24 cellular contexts compared by ENCODE assay signal in genomic region chr6:41957117-41957516, GRCh38. TPM values are rescaled to one million over a fixed set of nuclear protein-coding genes. Genes with fewer than 3 reads are reported as not detected.
DNase-seq lines count a peak whose midpoint lies in the region; ATAC-seq and TF ChIP-seq lines count a peak whose summit lies in the region.
"Had no signal": no experiment of that assay in that cellular context is flagged by ENCODE, and none has a peak within 500 bp of the region (broad histone marks: within the 10 kb centered on the region; RNA-seq: fewer than 3 reads in every experiment).

No MANE protein-coding gene starts in this region.

- no peak for DNase-seq in activated CD4-positive, alpha-beta T cell treated with anti-CD3 and anti-CD28 coated beads, Interleukin-2, amount 10 ng/mL, durations not matched to agents 24 days and 14 days
- no peak for DNase-seq in activated CD4-positive, alpha-beta T cell treated with anti-CD3 and anti-CD28 coated beads for 4 hours
- peak; percentile 61 for DNase-seq in OCI-M1 (lab: John Stamatoyannopoulos, UW)
- DNase-seq in natural killer cell treated with Interleukin-12 subunit alpha and Interleukin-12 subunit beta and Interleukin-15 and Interleukin-18, amount 100 ng/mL, for 72 hours (ENCODE audit: low spot score), result no peak
- no peak for DNase-seq in NCI-H1092 treated with DMSO at 0.1 percent for 48 hours (lab: John Stamatoyannopoulos, UW)
- DNase-seq in testis, result no peak
- DNase-seq: 8988T; activated CD4-positive, CD25-positive, alpha-beta regulatory T cell; activated gamma-delta T cell; AML-193; Caco-2; central memory CD4-positive, alpha-beta T cell; dermis blood vessel endothelial cell; heart left ventricle; left colon; NCI-H2081; NCI-H446; ovary; stimulated activated CD4-positive, alpha-beta T cell treated with anti-CD3 and anti-CD28 coated beads, Interleukin-4, amount 100 ng/mL, for 24 hours; stomach; transverse colon had no signal

- H3K4me1 ChIP-seq in testis, result no peaks in the 10 kb centered on the region
- H3K4me1 ChIP-seq: Caco-2, stomach, transverse colon had no signal

- no peak overlapping the region for H3K27ac ChIP-seq in testis
- H3K27ac ChIP-seq: heart left ventricle, ovary, stomach, transverse colon had no signal

- peaks cover 10% of the 10 kb centered on the region for H3K9me3 Mint-ChIP-seq in activated CD4-positive, alpha-beta T cell treated with anti-CD3 and anti-CD28 coated beads, Interleukin-2, amount 10 ng/mL, durations not matched to agents 24 days and 14 days
- no peaks in the 10 kb centered on the region for H3K9me3 Mint-ChIP-seq in activated T-helper 17 cell treated with anti-CD3 and anti-CD28 coated beads, Interleukin-2, amount 50 U/mL, for 72 hours
- no peaks in the 10 kb centered on the region for H3K9me3 Mint-ChIP-seq in natural killer cell treated with Interleukin-12 subunit alpha and Interleukin-12 subunit beta and Interleukin-15 and Interleukin-18, amount 100 ng/mL, for 72 hours
- H3K9me3 Mint-ChIP-seq: memory B cell had no signal

- H3K9me3 ChIP-seq in testis, result no peaks in the 10 kb centered on the region
- H3K9me3 ChIP-seq: Caco-2, heart left ventricle, ovary, stomach, transverse colon had no signal

- peaks cover 34% of the 10 kb centered on the region for H3K4me1 Mint-ChIP-seq in activated CD4-positive, alpha-beta T cell treated with anti-CD3 and anti-CD28 coated beads, Interleukin-2, amount 10 ng/mL, durations not matched to agents 24 days and 14 days
- peaks cover 37% of the 10 kb centered on the region for H3K4me1 Mint-ChIP-seq in activated T-helper 17 cell treated with anti-CD3 and anti-CD28 coated beads, Interleukin-2, amount 50 U/mL, for 72 hours
- peaks cover 46 to 76% of the 10 kb centered on the region in 2 donors for H3K4me1 Mint-ChIP-seq in natural killer cell treated with Interleukin-12 subunit alpha and Interleukin-12 subunit beta and Interleukin-15 and Interleukin-18, amount 100 ng/mL, for 72 hours (ENCODE audit: low read depth in 2 of 2)

- no peak overlapping the region for H3K4me3 Mint-ChIP-seq in activated CD4-positive, alpha-beta T cell treated with anti-CD3 and anti-CD28 coated beads, Interleukin-2, amount 10 ng/mL, durations not matched to agents 24 days and 14 days
- H3K4me3 Mint-ChIP-seq in activated T-helper 17 cell treated with anti-CD3 and anti-CD28 coated beads, Interleukin-2, amount 50 U/mL, for 72 hours, result peak overlapping the region; percentile 74
- no peak overlapping the region for H3K4me3 Mint-ChIP-seq in natural killer cell treated with Interleukin-12 subunit alpha and Interleukin-12 subunit beta and Interleukin-15 and Interleukin-18, amount 100 ng/mL, for 72 hours
- H3K4me3 Mint-ChIP-seq: memory B cell had no signal

- no peak for TF ChIP-seq CTCF in testis (IDR thresholded peaks at IDR 0.05)

- intact Hi-C loops in activated CD4-positive, alpha-beta T cell treated with anti-CD3 and anti-CD28 coated beads, Interleukin-2, amount 10 ng/mL, durations not matched to agents 24 days and 14 days (cut with micrococcal nuclease), result no loop called here
- intact Hi-C loops in testis (cut with DNase I; ENCODE audit: low total_unique reads), result no loop called here

- no peaks in the 10 kb centered on the region for H3K36me3 ChIP-seq in testis (ENCODE audit: low read depth, missing control alignments)
- H3K36me3 ChIP-seq: heart left ventricle, ovary, transverse colon had no signal

- 64 to 81% methylated on average over 4 of the region's 4 CpGs for WGBS in testis, 2 donors

- no peak for ATAC-seq in activated T-helper 17 cell treated with anti-CD3 and anti-CD28 coated beads, Interleukin-2, amount 50 U/mL, for 72 hours (replicated peaks)
- ATAC-seq in natural killer cell treated with Interleukin-12 subunit alpha and Interleukin-12 subunit beta and Interleukin-15 and Interleukin-18, amount 100 ng/mL, for 72 hours, result no peak
- ATAC-seq in GM21529 (IDR thresholded peaks at IDR 0.05; ENCODE audit: unreplicated experiment), result no peak
- ATAC-seq: heart left ventricle, left colon had no signal

- H3K36me3 Mint-ChIP-seq in activated CD4-positive, alpha-beta T cell treated with anti-CD3 and anti-CD28 coated beads, Interleukin-2, amount 10 ng/mL, durations not matched to agents 24 days and 14 days (ENCODE audit: low read depth), result peaks cover 30% of the 10 kb centered on the region
- peaks cover 47% of the 10 kb centered on the region for H3K36me3 Mint-ChIP-seq in activated T-helper 17 cell treated with anti-CD3 and anti-CD28 coated beads, Interleukin-2, amount 50 U/mL, for 72 hours (ENCODE audit: low read depth)
- H3K36me3 Mint-ChIP-seq in natural killer cell treated with Interleukin-12 subunit alpha and Interleukin-12 subunit beta and Interleukin-15 and Interleukin-18, amount 100 ng/mL, for 72 hours, result peaks cover 6% of the 10 kb centered on the region

- H3K27me3 Mint-ChIP-seq in activated CD4-positive, alpha-beta T cell treated with anti-CD3 and anti-CD28 coated beads, Interleukin-2, amount 10 ng/mL, durations not matched to agents 24 days and 14 days, result no peaks in the 10 kb centered on the region
- no peaks in the 10 kb centered on the region for H3K27me3 Mint-ChIP-seq in activated T-helper 17 cell treated with anti-CD3 and anti-CD28 coated beads, Interleukin-2, amount 50 U/mL, for 72 hours
- no peaks in the 10 kb centered on the region for H3K27me3 Mint-ChIP-seq in natural killer cell treated with Interleukin-12 subunit alpha and Interleukin-12 subunit beta and Interleukin-15 and Interleukin-18, amount 100 ng/mL, for 72 hours
- H3K27me3 Mint-ChIP-seq: memory B cell had no signal

- H3K27ac Mint-ChIP-seq in activated CD4-positive, alpha-beta T cell treated with anti-CD3 and anti-CD28 coated beads, Interleukin-2, amount 10 ng/mL, durations not matched to agents 24 days and 14 days, result peak overlapping the region; percentile 76
- H3K27ac Mint-ChIP-seq in activated T-helper 17 cell treated with anti-CD3 and anti-CD28 coated beads, Interleukin-2, amount 50 U/mL, for 72 hours, result peak overlapping the region; percentile 85
- H3K27ac Mint-ChIP-seq in natural killer cell treated with Interleukin-12 subunit alpha and Interleukin-12 subunit beta and Interleukin-15 and Interleukin-18, amount 100 ng/mL, for 72 hours, result peak overlapping the region; percentile 90 to 94
- H3K27ac Mint-ChIP-seq: memory B cell had no signal

- H3K27me3 ChIP-seq in testis, result no peaks in the 10 kb centered on the region
- H3K27me3 ChIP-seq: heart left ventricle, ovary, stomach, transverse colon had no signal

- H3K4me3 ChIP-seq in testis, result no peak overlapping the region
- H3K4me3 ChIP-seq: heart left ventricle, ovary, stomach, transverse colon had no signal

- TF ChIP-seq POLR2A in testis (IDR thresholded peaks at IDR 0.05), result no peak

RNA-seq across cellular contexts. Expression of gene CCND3, which starts 15.5 kb away (rescaled TPM):
- total RNA-seq in activated CD4-positive, alpha-beta T cell treated with anti-CD3 and anti-CD28 coated beads, Interleukin-2, amount 10 ng/mL, durations not matched to agents 24 days and 14 days, result 483 and 491 TPM in 2 replicates
- 100 to 1,000 TPM; 297 to 332 TPM for total RNA-seq in activated T-helper 17 cell treated with anti-CD3 and anti-CD28 coated beads, Interleukin-2, amount 50 U/mL, for 72 hours
- 100 to 1,000 TPM; 382 to 466 TPM for total RNA-seq in natural killer cell treated with Interleukin-12 subunit alpha and Interleukin-12 subunit beta and Interleukin-15 and Interleukin-18, amount 100 ng/mL, for 72 hours
- 10 to 100 TPM; 27.9 to 32.9 TPM for total RNA-seq in testis
- 21.2 TPM for polyA plus RNA-seq in testis (ENCODE audit: insufficient read depth, low read depth, low replicate concordance)

RNA-seq across cellular contexts. Expression of gene BYSL, which starts 35.8 kb away (rescaled TPM):
- 79.6 and 81.4 TPM in 2 replicates for total RNA-seq in activated CD4-positive, alpha-beta T cell treated with anti-CD3 and anti-CD28 coated beads, Interleukin-2, amount 10 ng/mL, durations not matched to agents 24 days and 14 days
- 10 to 100 TPM; 23.3 to 53.1 TPM for total RNA-seq in activated T-helper 17 cell treated with anti-CD3 and anti-CD28 coated beads, Interleukin-2, amount 50 U/mL, for 72 hours
- 10 to 100 TPM; 48.3 to 73.9 TPM for total RNA-seq in natural killer cell treated with Interleukin-12 subunit alpha and Interleukin-12 subunit beta and Interleukin-15 and Interleukin-18, amount 100 ng/mL, for 72 hours
- 10 to 100 TPM; 13.7 to 18.7 TPM for total RNA-seq in testis
- 20.5 TPM for polyA plus RNA-seq in testis (ENCODE audit: insufficient read depth, low read depth, low replicate concordance)

RNA-seq across cellular contexts. Expression of gene MED20, which starts 36.2 kb away (rescaled TPM):
- total RNA-seq in activated CD4-positive, alpha-beta T cell treated with anti-CD3 and anti-CD28 coated beads, Interleukin-2, amount 10 ng/mL, durations not matched to agents 24 days and 14 days, result 21.9 and 22.8 TPM in 2 replicates
- total RNA-seq in activated T-helper 17 cell treated with anti-CD3 and anti-CD28 coated beads, Interleukin-2, amount 50 U/mL, for 72 hours, result 10 to 100 TPM; 20.5 to 22.6 TPM
- total RNA-seq in natural killer cell treated with Interleukin-12 subunit alpha and Interleukin-12 subunit beta and Interleukin-15 and Interleukin-18, amount 100 ng/mL, for 72 hours, result 10 to 100 TPM; 25.5 to 33.0 TPM
- 10 to 100 TPM; 25.1 TPM for total RNA-seq in testis
- 15.9 TPM for polyA plus RNA-seq in testis (ENCODE audit: insufficient read depth, low read depth, low replicate concordance)

Comparison
In these comparisons a context has a peak if more than half of its experiments do, and no peak if none do; other contexts are left out.
1. RNA of gene CCND3, which starts 15.5 kb away (total RNA-seq): 483 to 491 TPM in activated CD4-positive, alpha-beta T cell treated with anti-CD3 and anti-CD28 coated beads, Interleukin-2, amount 10 ng/mL, durations not matched to agents 24 days and 14 days, 382 to 466 TPM in natural killer cell treated with Interleukin-12 subunit alpha and Interleukin-12 subunit beta and Interleukin-15 and Interleukin-18, amount 100 ng/mL, for 72 hours and 297 to 332 TPM in activated T-helper 17 cell treated with anti-CD3 and anti-CD28 coated beads, Interleukin-2, amount 50 U/mL, for 72 hours; 27.9 to 32.9 TPM in testis; every median in the first group is over 4 times any median in the second.
2. Peak in every context shown above with its lines, with median percentiles within 50 percentile points of each other: H3K27ac Mint-ChIP-seq.